15 cellular contexts compared by ENCODE assay signal in genomic region chr7:1052031-1052818, GRCh38. TPM values are rescaled to one million over a fixed set of nuclear protein-coding genes. Genes with fewer than 3 reads are reported as not detected.
A peak's percentile ranks its signal among the peaks of the same experiment; 100 is the strongest.
DNase-seq lines count a peak whose midpoint lies in the region; ATAC-seq, FAIRE-seq and TF ChIP-seq lines count a peak whose summit lies in the region.
"Had no signal": no experiment of that assay in that cellular context is flagged by ENCODE, and none has a peak within 500 bp of the region (broad histone marks: within the 10 kb centered on the region; RNA-seq: fewer than 3 reads in every experiment).

No MANE protein-coding gene starts in this region.

- TF ChIP-seq CTCF in HEK293 (tag by site-specific recombination; IDR thresholded peaks at IDR 0.05) (no peak), suprapubic skin (IDR thresholded peaks at IDR 0.05) (no peak)

- no peak overlapping the region for H3K18ac ChIP-seq in mesendoderm (ENCODE audit: low read length)

- H3K4me3 ChIP-seq in HEK293 (ENCODE audit: low read depth, low read length) (no peak overlapping the region), mesendoderm (ENCODE audit: low read length) (no peak overlapping the region), suprapubic skin (no peak overlapping the region)
- H3K4me3 ChIP-seq: cardiac muscle cell had no signal

- no peak for FAIRE-seq in GM12892 (lab: Jason Lieb, UNC)

- H2AK5ac ChIP-seq in mesendoderm (ENCODE audit: low read length), result peak overlapping the region; percentile 69

- peak overlapping the region; percentile 57 for H3K9ac ChIP-seq in mesendoderm (ENCODE audit: low read length)

- H3K36me3 Mint-ChIP-seq in dendritic cell treated with granulocyte-macrophage colony-stimulating factor and Interleukin-4, amounts not matched to agents 40 ng/mL and 50 ng/mL, for 4 days (ENCODE audit: low read depth), result peaks cover 44% of the 10 kb centered on the region

- no peak overlapping the region for H3K4me2 ChIP-seq in mesendoderm (ENCODE audit: low read length)

- DNase-seq in mesendoderm (no peak), suprapubic skin (ENCODE audit: low spot score in 2 of 2) (no peak), NCI-H82 treated with DMSO at 0.1 percent for 48 hours (lab: John Stamatoyannopoulos, UW; ENCODE audit: unreplicated experiment) (no peak), GM12892 (ENCODE audit: insufficient read length) (no peak), NCI-H345 (lab: John Stamatoyannopoulos, UW) (no peak)
- DNase-seq: activated T-cell treated with anti-CD3 and anti-CD28 coated beads, Interleukin-2, amount 50 U/mL, for 1 hour; left colon; NCI-H1092; NCI-H510A treated with DMSO at 0.1 percent for 48 hours had no signal

- no peak overlapping the region for H2BK120ac ChIP-seq in mesendoderm (ENCODE audit: low read depth, low read length)

- no peaks in the 10 kb centered on the region for H3K9me3 ChIP-seq in HEK293 (ENCODE audit: control insufficient read depth, insufficient read depth, low read depth, low read length)
- no peaks in the 10 kb centered on the region for H3K9me3 ChIP-seq in suprapubic skin

- intact Hi-C loops in dendritic cell treated with granulocyte-macrophage colony-stimulating factor and Interleukin-4, amounts not matched to agents 40 ng/mL and 50 ng/mL, for 4 days (cut with micrococcal nuclease), result no loop called here

- H4K8ac ChIP-seq in mesendoderm (ENCODE audit: low read depth, low read length), result no peak overlapping the region

- H3K9me3 Mint-ChIP-seq in dendritic cell treated with granulocyte-macrophage colony-stimulating factor and Interleukin-4, amounts not matched to agents 40 ng/mL and 50 ng/mL, for 4 days, result no peaks in the 10 kb centered on the region

- no peak overlapping the region for H4K5ac ChIP-seq in mesendoderm (ENCODE audit: low read length)

- peaks cover 88% of the 10 kb centered on the region for H3K4me1 Mint-ChIP-seq in dendritic cell treated with granulocyte-macrophage colony-stimulating factor and Interleukin-4, amounts not matched to agents 40 ng/mL and 50 ng/mL, for 4 days (ENCODE audit: low read depth)

- H3K27me3 ChIP-seq in mesendoderm (ENCODE audit: insufficient read depth, low read length, poor library complexity) (no peaks in the 10 kb centered on the region), suprapubic skin (no peaks in the 10 kb centered on the region)
- H3K27me3 ChIP-seq: cardiac muscle cell had no signal

- H2BK5ac ChIP-seq in mesendoderm (ENCODE audit: low read length), result no peak overlapping the region

- H3K27ac ChIP-seq in HEK293 (ENCODE audit: extremely low read depth, low read depth, low read length), result no peak overlapping the region
- H3K27ac ChIP-seq in mesendoderm (ENCODE audit: low read depth, low read length), result no peak overlapping the region
- H3K27ac ChIP-seq in suprapubic skin, result peak overlapping the region; percentile 69
- H3K27ac ChIP-seq: C4-2B, cardiac muscle cell had no signal

- H3K4me1 ChIP-seq in HEK293 (ENCODE audit: control insufficient read depth, insufficient read depth, low read length) (peaks cover 2% of the 10 kb centered on the region; the same call in 1 of the 2 replicates), mesendoderm (ENCODE audit: control insufficient read depth, low read depth, low read length) (peaks cover 5% of the 10 kb centered on the region), suprapubic skin (peaks cover 75% of the 10 kb centered on the region)

- H2BK15ac ChIP-seq in mesendoderm (replicated peaks; ENCODE audit: low read depth), result no peak overlapping the region

- H3K36me3 ChIP-seq in HEK293 (ENCODE audit: control insufficient read depth in 2 of 2, insufficient read depth in 1 of 2, low read length in 2 of 2) (no peaks in the 10 kb centered on the region), mesendoderm (ENCODE audit: control insufficient read depth, insufficient read depth, low read length) (no peaks in the 10 kb centered on the region), suprapubic skin (no peaks in the 10 kb centered on the region)
- H3K36me3 ChIP-seq: cardiac muscle cell had no signal

- no CpG with 5 or more reads among the region's 20 CpGs for WGBS in mesendoderm (ENCODE audit: extremely low coverage, insufficient coverage, low lambda C conversion rate)
- 54% methylated on average over 14 of the region's 20 CpGs for WGBS in suprapubic skin

- no peak for ATAC-seq in GM21515 (IDR thresholded peaks at IDR 0.05; ENCODE audit: unreplicated experiment)
- ATAC-seq: left colon had no signal

- H3K56ac ChIP-seq in mesendoderm (ENCODE audit: low read length), result peak overlapping the region; percentile 80

- H3K23ac ChIP-seq in mesendoderm (ENCODE audit: low read length), result peak overlapping the region; percentile 66

- no peak overlapping the region for H3K4me3 Mint-ChIP-seq in dendritic cell treated with granulocyte-macrophage colony-stimulating factor and Interleukin-4, amounts not matched to agents 40 ng/mL and 50 ng/mL, for 4 days

- POLR2A ChIA-PET in HEK293 (lab: Yijun Ruan, JAX), result no interaction called here

- TF ChIP-seq EP300 in suprapubic skin (IDR thresholded peaks at IDR 0.05), result no peak

- no peak overlapping the region for H3K4ac ChIP-seq in mesendoderm (ENCODE audit: low read depth, low read length)

- no peaks in the 10 kb centered on the region for H3K79me2 ChIP-seq in mesendoderm (ENCODE audit: control insufficient read depth, insufficient read depth, low read length)

- peak overlapping the region; percentile 90 for H3K27ac Mint-ChIP-seq in dendritic cell treated with granulocyte-macrophage colony-stimulating factor and Interleukin-4, amounts not matched to agents 40 ng/mL and 50 ng/mL, for 4 days
- H3K27ac Mint-ChIP-seq: progenitor cell of endocrine pancreas had no signal

- H3K27me3 Mint-ChIP-seq in dendritic cell treated with granulocyte-macrophage colony-stimulating factor and Interleukin-4, amounts not matched to agents 40 ng/mL and 50 ng/mL, for 4 days, result peaks cover 59% of the 10 kb centered on the region
- H3K27me3 Mint-ChIP-seq: progenitor cell of endocrine pancreas had no signal

- no peaks in the 10 kb centered on the region for H3K79me1 ChIP-seq in mesendoderm (ENCODE audit: low read length)

- TF ChIP-seq POLR2A in suprapubic skin (IDR thresholded peaks at IDR 0.05) (no peak), GM12892 (IDR thresholded peaks at IDR 0.05; ENCODE audit: low read depth, low read length) (no peak)

- CTCF ChIA-PET in HEK293 (lab: Yijun Ruan, JAX), result interaction anchor here (0.7 to 2.1 kb wide), 4 partner anchors 58 to 100 kb away, joined by 3 to 10 read pairs (median 6); no protein-coding TSS in a partner anchor

TF ChIP-seq in HEK293, 187 proteins besides CTCF, POLR2A, EP300 and RAD21:
- TF ChIP-seq GLIS1 (tag by site-specific recombination; IDR thresholded peaks at IDR 0.05) (peak; percentile 80), HOXD13 (CRISPR knock-in tag; IDR thresholded peaks at IDR 0.05; ENCODE audit: borderline replicate concordance) (no peak), ZBTB20 (tag by site-specific recombination; IDR thresholded peaks at IDR 0.05) (peak; percentile 59; the same call in 1 of the 2 replicates), EGR2 (tag by site-specific recombination; IDR thresholded peaks at IDR 0.05; ENCODE audit: low read depth) (0 out of 2 replicates have a peak, but pooled peaks have one; percentile 22), ZNF398 (tag by site-specific recombination; IDR thresholded peaks at IDR 0.05) (peak; percentile 9; the same call in 1 of the 2 replicates), ZNF48 (tag by site-specific recombination; IDR thresholded peaks at IDR 0.05) (no peak), ZFHX2 (tag by site-specific recombination; conservative IDR thresholded peaks at IDR 0.05) (peak; percentile 58)

RNA-seq across cellular contexts. Expression of gene GPR146, which starts 7.9 kb away (rescaled TPM):
- 0.41 TPM for polyA plus RNA-seq in mesendoderm (2013, experiment 1 of 2)
- 0.42 TPM for polyA plus RNA-seq in mesendoderm (2013, experiment 2 of 2)
- total RNA-seq in suprapubic skin, result 10 to 100 TPM; 24.1 to 50.8 (median 39.3) TPM
- 4.1 TPM for polyA plus RNA-seq in GM12892 (2012; ENCODE audit: missing spikeins)

RNA-seq across cellular contexts. Expression of gene GPER1, which starts 35.7 kb away (rescaled TPM):
- polyA plus RNA-seq in mesendoderm (2013, experiment 1 of 2), result 0.88 TPM
- 0.84 TPM for polyA plus RNA-seq in mesendoderm (2013, experiment 2 of 2)
- 10 to 100 TPM in 1 of 4 donors, 1 to 10 TPM in 3; 2.6 to 11.9 (median 5.1) TPM for total RNA-seq in suprapubic skin
- polyA plus RNA-seq in GM12892 (2012; ENCODE audit: missing spikeins), result 7.1 TPM
